In genomic region chr13:43693639-43694038, GRCh38 we compare ENCODE assay signal across 1 cellular context.
TF ChIP-seq lines count a peak whose summit lies in the region.

No MANE protein-coding gene starts in this region.

TF ChIP-seq in WTC11, 78 proteins besides CTCF, POLR2A, EP300 and RAD21 (continued from another document):
- TF ChIP-seq CDX4 (CRISPR knock-in tag; IDR thresholded peaks at IDR 0.05; ENCODE audit: borderline replicate concordance) = no peak
- TF ChIP-seq NR1H2 (CRISPR knock-in tag; IDR thresholded peaks at IDR 0.05) = no peak
- no peak for TF ChIP-seq STAT6 (CRISPR knock-in tag; conservative IDR thresholded peaks at IDR 0.05; ENCODE audit: low read depth)
- no peak for TF ChIP-seq ATF3 (CRISPR knock-in tag; conservative IDR thresholded peaks at IDR 0.05)
- no peak for TF ChIP-seq SMAD4 (CRISPR knock-in tag; IDR thresholded peaks at IDR 0.05)
- no peak for TF ChIP-seq MYBL2 (CRISPR knock-in tag; IDR thresholded peaks at IDR 0.05)
- no peak for TF ChIP-seq SMAD3 (CRISPR knock-in tag; IDR thresholded peaks at IDR 0.05; ENCODE audit: borderline replicate concordance)
- TF ChIP-seq ZNF263 (CRISPR knock-in tag; IDR thresholded peaks at IDR 0.05; ENCODE audit: low read depth) = no peak
